In genomic region chr1:221741364-221741970, GRCh38 we compare ENCODE assay signal across 8 cellular contexts. TPM values are rescaled to one million over a fixed set of nuclear protein-coding genes. Genes with fewer than 3 reads are reported as not detected.
A peak's percentile ranks its signal among the peaks of the same experiment; 100 is the strongest.
DNase-seq lines count a peak whose midpoint lies in the region; ATAC-seq and TF ChIP-seq lines count a peak whose summit lies in the region.

No MANE protein-coding gene starts in this region.

- H3K4me3 Mint-ChIP-seq in activated T-cell treated with anti-CD3 and anti-CD28 coated beads, Interleukin-2, amount 50 U/mL, for 72 hours = no peak overlapping the region

- H3K4me3 ChIP-seq in Jurkat, Clone E6-1 (ENCODE audit: low read length) = peak overlapping the region; percentile 84
- H3K4me3 ChIP-seq in left ventricle myocardium inferior = peak overlapping the region; percentile 80

- H3K27ac ChIP-seq in left ventricle myocardium inferior (replicated peaks) = peak overlapping the region; percentile 98

- no peak for TF ChIP-seq CTCF in left ventricle myocardium inferior (IDR thresholded peaks at IDR 0.05; ENCODE audit: borderline replicate concordance)

- ATAC-seq in activated T-cell treated with anti-CD3 and anti-CD28 coated beads, Interleukin-2, amount 50 U/mL, for 72 hours (replicated peaks in 1 of 2) = peak; percentile 21 to 26
- peak; percentile 4 for ATAC-seq in sciatic nerve
- no peak for ATAC-seq in GM21423 (IDR thresholded peaks at IDR 0.05; ENCODE audit: unreplicated experiment)

- peaks cover 5% of the 10 kb centered on the region for H3K36me3 ChIP-seq in left ventricle myocardium inferior

- H3K36me3 Mint-ChIP-seq in activated T-cell treated with anti-CD3 and anti-CD28 coated beads, Interleukin-2, amount 50 U/mL, for 72 hours (ENCODE audit: insufficient read depth in 2 of 2) = peaks cover 13 to 20% of the 10 kb centered on the region in 2 donors

- peaks cover 0 to 3% of the 10 kb centered on the region in 2 donors for H3K9me3 Mint-ChIP-seq in activated T-cell treated with anti-CD3 and anti-CD28 coated beads, Interleukin-2, amount 50 U/mL, for 72 hours

- no peaks in the 10 kb centered on the region for H3K27me3 ChIP-seq in left ventricle myocardium inferior (ENCODE audit: low read depth)

- peaks cover 25% of the 10 kb centered on the region for H3K4me1 Mint-ChIP-seq in activated T-cell treated with anti-CD3 and anti-CD28 coated beads, Interleukin-2, amount 50 U/mL, for 72 hours (ENCODE audit: low read depth)

- no peak overlapping the region for H3K27ac Mint-ChIP-seq in activated T-cell treated with anti-CD3 and anti-CD28 coated beads, Interleukin-2, amount 50 U/mL, for 72 hours

- peaks cover 38% of the 10 kb centered on the region for H3K4me1 ChIP-seq in left ventricle myocardium inferior

- DNase-seq in activated CD8-positive, alpha-beta memory T cell treated with anti-CD3 and anti-CD28 coated beads for 24 hours = peak; percentile 69
- no peak for DNase-seq in activated CD8-positive, alpha-beta memory T cell treated with anti-CD3 and anti-CD28 coated beads, Interleukin-2, amount 50 U/mL, for 48 hours
- no peak for DNase-seq in Jurkat, Clone E6-1 (ENCODE audit: low read depth, low spot score)
- DNase-seq in activated T-cell treated with anti-CD3 and anti-CD28 coated beads, Interleukin-2, amount 50 U/mL, for 72 hours = peak in 1 of 2 donors; percentile 11
- no peak for DNase-seq in left ventricle myocardium inferior
- DNase-seq in sciatic nerve (ENCODE audit: low spot score) = peak; percentile 59
- no peak for DNase-seq in inferior parietal cortex (ENCODE audit: extremely low spot score)

- no peaks in the 10 kb centered on the region for H3K27me3 Mint-ChIP-seq in activated T-cell treated with anti-CD3 and anti-CD28 coated beads, Interleukin-2, amount 50 U/mL, for 72 hours (ENCODE audit: low read depth)

- intact Hi-C loops in left ventricle myocardium inferior (cut with micrococcal nuclease) = loop anchor here (10.0 kb wide), 1 partner anchor 197 kb away; no protein-coding TSS in a partner anchor
- intact Hi-C loops in sciatic nerve (cut with DNase I) = no loop called here

- no peaks in the 10 kb centered on the region for H3K9me3 ChIP-seq in left ventricle myocardium inferior (replicated peaks)

RNA-seq across cellular contexts. Expression of gene DUSP10, which starts 0.4 kb away (rescaled TPM):
- polyA plus RNA-seq in Jurkat, Clone E6-1 (2012; ENCODE audit: insufficient read depth, insufficient read length) = 1.7 TPM
- total RNA-seq in activated T-cell treated with anti-CD3 and anti-CD28 coated beads, Interleukin-2, amount 50 U/mL, for 72 hours = 10 to 100 TPM; 14.3 TPM
- total RNA-seq in left ventricle myocardium inferior (4.6 TPM), sciatic nerve (4.7 TPM)

Comparison
In these comparisons a context has a peak if more than half of its experiments do, and no peak if none do; other contexts are left out.
1. DNase-seq: peak in activated CD8-positive, alpha-beta memory T cell treated with anti-CD3 and anti-CD28 coated beads for 24 hours (single experiment) and sciatic nerve (single experiment); none in activated CD8-positive, alpha-beta memory T cell treated with anti-CD3 and anti-CD28 coated beads, Interleukin-2, amount 50 U/mL, for 48 hours (single experiment), Jurkat, Clone E6-1 (single experiment), left ventricle myocardium inferior (single experiment) and inferior parietal cortex (single experiment).